Comparison of ENCODE assay signal across 18 cellular contexts in genomic region chr17:65156185-65156834, GRCh38. TPM values are rescaled to one million over a fixed set of nuclear protein-coding genes. Genes with fewer than 3 reads are reported as not detected.
DNase-seq lines count a peak whose midpoint lies in the region; ATAC-seq and TF ChIP-seq lines count a peak whose summit lies in the region.
"Had no signal": no experiment of that assay in that cellular context is flagged by ENCODE, and none has a peak within 500 bp of the region (broad histone marks: within the 10 kb centered on the region; RNA-seq: fewer than 3 reads in every experiment).

No MANE protein-coding gene starts in this region.

- no peak for TF ChIP-seq EP300 in SK-N-SH (IDR thresholded peaks at IDR 0.05; ENCODE audit: borderline replicate concordance in 1 of 2, low read depth in 1 of 2, low read length in 1 of 2)

- no peak overlapping the region for H4K8ac ChIP-seq in mesenchymal stem cell (ENCODE audit: low read length)

- DNase-seq in WTC11 (ENCODE audit: low spot score) (no peak), mesenchymal stem cell (no peak), SK-N-SH (no peak)
- DNase-seq in stimulated activated CD4-positive, alpha-beta T cell treated with anti-CD3 and anti-CD28 coated beads, Interleukin-2, amount 100 ng/mL, for 24 hours = no peak
- DNase-seq in activated CD8-positive, alpha-beta memory T cell treated with anti-CD3 and anti-CD28 coated beads, Interleukin-2, amount 50 U/mL, for 4 hours = no peak
- DNase-seq: CD8-positive, alpha-beta T cell; EL; HFFc6; KG1; MG63; NCI-H1092 treated with DMSO at 0.1 percent for 48 hours; NCI-H1694 treated with DMSO at 0.1 percent for 48 hours; NCI-H446; NCI-H774; OCI-M1 had no signal

- H3K4me3 Mint-ChIP-seq in WTC11 = no peak overlapping the region
- H3K4me3 Mint-ChIP-seq: CD8-positive, alpha-beta T cell; HFFc6 had no signal

- H3K9me3 Mint-ChIP-seq in WTC11 = no peaks in the 10 kb centered on the region
- H3K9me3 Mint-ChIP-seq: CD8-positive, alpha-beta T cell; HFFc6 had no signal

- H3K4me1 Mint-ChIP-seq in WTC11 = peaks cover 21% of the 10 kb centered on the region

- peaks cover 21 to 58% (median 29%) of the 10 kb centered on the region in 10 experiments for H3K4me1 ChIP-seq in BLaER1 treated with 17β-estradiol and CSF1 and Interleukin-3, amounts not matched to agents 10 nM and 100 nM
- H3K4me1 ChIP-seq in Loucy (ENCODE audit: insufficient read depth, low read length, poor library complexity, severe bottlenecking) = peaks cover 56% of the 10 kb centered on the region
- H3K4me1 ChIP-seq in mesenchymal stem cell (ENCODE audit: control insufficient read depth, insufficient read depth, low read depth, low read length) = peaks cover 16% of the 10 kb centered on the region
- H3K4me1 ChIP-seq in SK-N-SH (ENCODE audit: control insufficient read depth in 1 of 2, insufficient read depth in 2 of 2, low read depth in 1 of 2, low read length in 1 of 2) = peaks cover 0 to 10% of the 10 kb centered on the region in 2 experiments; a peak in 1 of 4 replicates

- CTCF ChIA-PET in WTC11 (lab: Charles Lee) (interaction anchor here (2.0 to 2.1 kb wide), 2 partner anchors 19 to 42 kb away, joined by 7 to 8 read pairs; partner anchors contain the start of gene RGS9), SK-N-SH (lab: Yijun Ruan, JAX) (interaction anchor here (0.8 to 10.7 kb wide), 8 partner anchors 10 to 56 kb away, joined by 3 to 79 read pairs (median 4); partner anchors contain the start of gene RGS9)

- no peak overlapping the region for H2BK120ac ChIP-seq in mesenchymal stem cell (ENCODE audit: low read depth, low read length)

- H4K91ac ChIP-seq in mesenchymal stem cell (ENCODE audit: low read length) = no peak overlapping the region

- no peak for TF ChIP-seq RAD21 in SK-N-SH (IDR thresholded peaks at IDR 0.05; ENCODE audit: low read length)

- H3K79me2 ChIP-seq in Loucy (ENCODE audit: insufficient read depth, low read length) (no peaks in the 10 kb centered on the region), SK-N-SH (ENCODE audit: insufficient read depth) (no peaks in the 10 kb centered on the region)

- H3K36me3 Mint-ChIP-seq in WTC11 = no peaks in the 10 kb centered on the region
- H3K36me3 Mint-ChIP-seq: CD8-positive, alpha-beta T cell had no signal

- TF ChIP-seq CTCF in Loucy (conservative IDR thresholded peaks at IDR 0.05; ENCODE audit: low read length) = no peak
- no peak for TF ChIP-seq CTCF in WTC11 (IDR thresholded peaks at IDR 0.05)
- no peak for TF ChIP-seq CTCF in SK-N-SH (IDR thresholded peaks at IDR 0.05)

- H3K14ac ChIP-seq in mesenchymal stem cell (ENCODE audit: low read length in 2 of 2) = no peak overlapping the region

- no peaks in the 10 kb centered on the region for H3F3A ChIP-seq in Loucy (ENCODE audit: low read depth)
- H3F3A ChIP-seq in SK-N-SH (replicated peaks; ENCODE audit: insufficient read depth) = no peaks in the 10 kb centered on the region

- POLR2A ChIA-PET in WTC11 (lab: Charles Lee) (interaction anchor here (1.1 kb wide), 1 partner anchor 9 kb away, joined by 4 read pairs; no protein-coding TSS in a partner anchor), SK-N-SH (lab: Yijun Ruan, JAX) (no interaction called here)

- no peak overlapping the region for H2AFZ ChIP-seq in Loucy (ENCODE audit: low read length)
- H2AFZ ChIP-seq in mesenchymal stem cell (ENCODE audit: low read depth, low read length) = no peak overlapping the region
- no peak overlapping the region for H2AFZ ChIP-seq in SK-N-SH (ENCODE audit: low read depth)

- H3K4me3 ChIP-seq in BLaER1 treated with 17β-estradiol and CSF1 and Interleukin-3, amounts not matched to agents 10 nM and 100 nM = no peak overlapping the region
- H3K4me3 ChIP-seq in Loucy (ENCODE audit: low read length, poor library complexity, severe bottlenecking) (no peak overlapping the region), mesenchymal stem cell (ENCODE audit: insufficient read depth in 1 of 2, low read depth in 1 of 2, low read length in 2 of 2) (no peak overlapping the region), SK-N-SH (ENCODE audit: low read depth in 2 of 2, low read length in 1 of 2) (no peak overlapping the region)
- H3K4me3 ChIP-seq: MG63 had no signal

- no peak overlapping the region for H2BK12ac ChIP-seq in mesenchymal stem cell (ENCODE audit: low read length in 2 of 2)

- H3K36me3 ChIP-seq in BLaER1 treated with 17β-estradiol and CSF1 and Interleukin-3, amounts not matched to agents 10 nM and 100 nM = no peaks in the 10 kb centered on the region
- H3K36me3 ChIP-seq in Loucy (ENCODE audit: insufficient read depth, low read length) (peaks cover 5% of the 10 kb centered on the region; the same call in 1 of the 2 replicates), mesenchymal stem cell (ENCODE audit: control insufficient read depth in 1 of 2, insufficient read depth in 2 of 2, low read depth in 1 of 2, low read length in 2 of 2) (no peaks in the 10 kb centered on the region), SK-N-SH (replicated peaks in 1 of 2; ENCODE audit: control insufficient read depth in 1 of 2, insufficient read depth in 2 of 2, low read length in 1 of 2) (no peaks in the 10 kb centered on the region)
- H3K36me3 ChIP-seq: MG63 had no signal

- H2BK5ac ChIP-seq in mesenchymal stem cell (ENCODE audit: low read depth, low read length, poor library complexity, severe bottlenecking) = peak overlapping the region; percentile 14

- no peak for ATAC-seq in WTC11
- ATAC-seq in HG02981 (IDR thresholded peaks at IDR 0.05; ENCODE audit: unreplicated experiment) = no peak
- ATAC-seq: CD8-positive, alpha-beta T cell had no signal

- H3K9ac ChIP-seq in BLaER1 treated with 17β-estradiol and CSF1 and Interleukin-3, amounts not matched to agents 10 nM and 100 nM = no peak overlapping the region
- H3K9ac ChIP-seq in Loucy (ENCODE audit: low read depth, low read length, poor library complexity, severe bottlenecking) = peak overlapping the region; percentile 62
- H3K9ac ChIP-seq in mesenchymal stem cell (ENCODE audit: low read length) = no peak overlapping the region
- H3K9ac ChIP-seq in SK-N-SH = no peak overlapping the region

- peak overlapping the region; percentile 9; the same call in 1 of the 2 replicates for H3K27ac Mint-ChIP-seq in WTC11
- H3K27ac Mint-ChIP-seq: CD8-positive, alpha-beta T cell; HFFc6 had no signal

- H3K4ac ChIP-seq in mesenchymal stem cell (ENCODE audit: low read depth in 1 of 2, low read length in 2 of 2) = no peak overlapping the region

- H2AK5ac ChIP-seq in mesenchymal stem cell (ENCODE audit: low read length, severe bottlenecking) = no peak overlapping the region

- H4K20me1 ChIP-seq in BLaER1 treated with 17β-estradiol and CSF1 and Interleukin-3, amounts not matched to agents 10 nM and 100 nM = no peaks in the 10 kb centered on the region; a peak in 1 of 22 replicates
- H4K20me1 ChIP-seq in Loucy (ENCODE audit: insufficient read depth, low read length, poor library complexity, severe bottlenecking) (no peaks in the 10 kb centered on the region), SK-N-SH (ENCODE audit: insufficient read depth) (no peaks in the 10 kb centered on the region)

- no peaks in the 10 kb centered on the region for H3K27me3 Mint-ChIP-seq in WTC11 (ENCODE audit: low read depth)

- peak overlapping the region in 4 of 11 experiments; percentile 3 to 66 (median 58); a peak in 2 of 22 replicates for H3K27ac ChIP-seq in BLaER1 treated with 17β-estradiol and CSF1 and Interleukin-3, amounts not matched to agents 10 nM and 100 nM
- H3K27ac ChIP-seq in mesenchymal stem cell (ENCODE audit: low read length, poor library complexity, severe bottlenecking) = no peak overlapping the region
- H3K27ac ChIP-seq in SK-N-SH (ENCODE audit: low read depth in 2 of 2, low read length in 1 of 2) = no peak overlapping the region

- 95% methylated on average over 21 of the region's 21 CpGs for WGBS in mesenchymal stem cell
- whole genome bisulfite sequencing in SK-N-SH (ENCODE audit: low lambda C conversion rate) = 91% methylated on average over 21 of the region's 21 CpGs

- H3K79me1 ChIP-seq in mesenchymal stem cell (replicated peaks; ENCODE audit: low read length, poor library complexity, severe bottlenecking) = no peaks in the 10 kb centered on the region

- H3K18ac ChIP-seq in mesenchymal stem cell (ENCODE audit: low read depth in 1 of 2, low read length in 2 of 2) = no peak overlapping the region

- H3K9me3 ChIP-seq in BLaER1 treated with 17β-estradiol and CSF1 and Interleukin-3, amounts not matched to agents 10 nM and 100 nM (replicated peaks in 1 of 11) = peaks cover 0 to 6% (median 0%) of the 10 kb centered on the region in 11 experiments; a peak in 1 of 22 replicates
- H3K9me3 ChIP-seq in Loucy (ENCODE audit: insufficient read depth, low read depth, low read length) (no peaks in the 10 kb centered on the region), mesenchymal stem cell (ENCODE audit: control insufficient read depth, low read length) (no peaks in the 10 kb centered on the region), SK-N-SH (no peaks in the 10 kb centered on the region)
- H3K9me3 ChIP-seq: MG63 had no signal

- H3K27me3 ChIP-seq in BLaER1 treated with 17β-estradiol and CSF1 and Interleukin-3, amounts not matched to agents 10 nM and 100 nM = no peaks in the 10 kb centered on the region
- no peaks in the 10 kb centered on the region for H3K27me3 ChIP-seq in Loucy (ENCODE audit: insufficient read depth, low read length, poor library complexity, severe bottlenecking)
- H3K27me3 ChIP-seq in mesenchymal stem cell (ENCODE audit: control insufficient read depth in 1 of 2, insufficient read depth in 1 of 2, low read length in 2 of 2) = peaks cover 0 to 17% of the 10 kb centered on the region in 2 experiments
- no peaks in the 10 kb centered on the region; the same call in 1 of the 2 replicates for H3K27me3 ChIP-seq in SK-N-SH (ENCODE audit: insufficient read depth)
- H3K27me3 ChIP-seq: MG63 had no signal

- H2BK15ac ChIP-seq in mesenchymal stem cell (ENCODE audit: low read depth, poor library complexity, severe bottlenecking) = no peak overlapping the region

- H3K9me2 ChIP-seq in Loucy (replicated peaks; ENCODE audit: low read depth, low read length) = no peaks in the 10 kb centered on the region
- no peaks in the 10 kb centered on the region for H3K9me2 ChIP-seq in SK-N-SH

- peak overlapping the region; percentile 61 to 89 (median 76) for H3K4me2 ChIP-seq in BLaER1 treated with 17β-estradiol and CSF1 and Interleukin-3, amounts not matched to agents 10 nM and 100 nM
- peak overlapping the region; percentile 92 for H3K4me2 ChIP-seq in Loucy (ENCODE audit: low read depth, low read length, poor library complexity, severe bottlenecking)
- H3K4me2 ChIP-seq in mesenchymal stem cell (ENCODE audit: low read length, poor library complexity, severe bottlenecking) = no peak overlapping the region
- no peak overlapping the region for H3K4me2 ChIP-seq in SK-N-SH

- no peak overlapping the region for H3K23ac ChIP-seq in mesenchymal stem cell (ENCODE audit: low read length in 2 of 2)

TF ChIP-seq in WTC11, 78 proteins besides CTCF, POLR2A, EP300 and RAD21 (continues in another document):
- no peak for TF ChIP-seq GABPB1 (CRISPR knock-in tag; IDR thresholded peaks at IDR 0.05)

TF ChIP-seq in SK-N-SH, 30 proteins besides CTCF, POLR2A, EP300 and RAD21 (continues in another document):
- no peak for TF ChIP-seq RFX5 (IDR thresholded peaks at IDR 0.05; ENCODE audit: low read length)

RNA-seq across cellular contexts. Expression of gene RGS9, which starts 19.1 kb away (rescaled TPM):
- 11.3 to 17.8 TPM (median 13.3 TPM) in 3 replicates for total RNA-seq in WTC11 (2021)
- polyA plus RNA-seq in mesenchymal stem cell (2013, experiment 1 of 2) = 8.0 TPM
- 8.1 TPM for polyA plus RNA-seq in mesenchymal stem cell (2013, experiment 2 of 2)
- polyA plus RNA-seq in SK-N-SH (2012; rRNA removed) = 1.3 and 1.4 TPM in 2 replicates
- polyA plus RNA-seq in SK-N-SH (2012; cell fraction: cytosol; rRNA removed) = 1.6 and 1.9 TPM in 2 replicates
- 0.79 and 0.94 TPM in 2 replicates for polyA plus RNA-seq in SK-N-SH (2012; cell fraction: nucleus; rRNA removed)

Comparison
In these comparisons a context has a peak if more than half of its experiments do, and no peak if none do; other contexts are left out.
1. H3K4me2 ChIP-seq: peak in BLaER1 treated with 17β-estradiol and CSF1 and Interleukin-3, amounts not matched to agents 10 nM and 100 nM (11 of 11) and Loucy (single experiment); none in mesenchymal stem cell (single experiment) and SK-N-SH (single experiment).